Comparison of ENCODE assay signal across 11 cellular contexts in genomic region chr12:109621864-109622485, GRCh38. TPM values are rescaled to one million over a fixed set of nuclear protein-coding genes. Genes with fewer than 3 reads are reported as not detected.
A peak's percentile ranks its signal among the peaks of the same experiment; 100 is the strongest.
DNase-seq lines count a peak whose midpoint lies in the region; ATAC-seq and TF ChIP-seq lines count a peak whose summit lies in the region.
"Had no signal": no experiment of that assay in that cellular context is flagged by ENCODE, and none has a peak within 500 bp of the region (broad histone marks: within the 10 kb centered on the region; RNA-seq: fewer than 3 reads in every experiment).

No MANE protein-coding gene starts in this region.

- peak overlapping the region in 7 of 8 donors; percentile 30 to 67 (median 55) for H3K4me3 Mint-ChIP-seq in naive B cell
- H3K4me3 Mint-ChIP-seq: CD4-positive, alpha-beta T cell had no signal

- peak overlapping the region in 1 of 2 experiments; percentile 93; a peak in 2 of 4 replicates for H3K27ac ChIP-seq in SK-N-SH (ENCODE audit: low read depth in 2 of 2, low read length in 1 of 2)
- H3K27ac ChIP-seq: adrenal gland, sigmoid colon had no signal

- peak; percentile 51 for DNase-seq in DMS53 treated with DMSO at 0.1 percent for 48 hours (lab: John Stamatoyannopoulos, UW; ENCODE audit: unreplicated experiment)
- peak; percentile 54 to 70 for DNase-seq in NCI-H187 (lab: John Stamatoyannopoulos, UW)
- peak; percentile 86 for DNase-seq in SK-N-SH
- no peak for DNase-seq in naive B cell
- no peak for DNase-seq in activated CD4-positive, CD25-positive, alpha-beta regulatory T cell treated with anti-CD3 and anti-CD28 coated beads, Interleukin-2, amount 50 U/mL, for 72 hours
- no peak for DNase-seq in DMS 273 (lab: John Stamatoyannopoulos, UW; ENCODE audit: unreplicated experiment)
- DNase-seq: adrenal gland; CD4-positive, alpha-beta T cell; dermis blood vessel endothelial cell; sigmoid colon had no signal

- peak; percentile 35 to 50 for ATAC-seq in naive B cell (ENCODE audit: low read depth in 2 of 2)
- ATAC-seq in GM19324 (IDR thresholded peaks at IDR 0.05; ENCODE audit: low FRiP score, unreplicated experiment) = no peak

- H3F3A ChIP-seq in SK-N-SH (replicated peaks; ENCODE audit: insufficient read depth) = no peaks in the 10 kb centered on the region

- no peak overlapping the region for H2AFZ ChIP-seq in SK-N-SH (ENCODE audit: low read depth)

- no peaks in the 10 kb centered on the region for H3K79me2 ChIP-seq in SK-N-SH (ENCODE audit: insufficient read depth)

- peak overlapping the region in 1 of 2 experiments; percentile 0; a peak in 1 of 4 replicates for H3K4me3 ChIP-seq in SK-N-SH (ENCODE audit: low read depth in 2 of 2, low read length in 1 of 2)
- H3K4me3 ChIP-seq: adrenal gland, sigmoid colon had no signal

- TF ChIP-seq CTCF in SK-N-SH (IDR thresholded peaks at IDR 0.05) = no peak

- CTCF ChIA-PET in SK-N-SH (lab: Yijun Ruan, JAX) = interaction anchor here (1.0 to 5.2 kb wide), 10 partner anchors 15 to 161 kb away, joined by 3 to 33 read pairs (median 4); partner anchors contain the start of gene FAM222A

- H3K36me3 ChIP-seq in SK-N-SH (replicated peaks in 1 of 2; ENCODE audit: control insufficient read depth in 1 of 2, insufficient read depth in 2 of 2, low read length in 1 of 2) = no peaks in the 10 kb centered on the region
- H3K36me3 ChIP-seq: adrenal gland, sigmoid colon had no signal

- no peaks in the 10 kb centered on the region for H3K9me3 ChIP-seq in SK-N-SH
- H3K9me3 ChIP-seq: adrenal gland, sigmoid colon had no signal

- peak in 1 of 2 experiments; percentile 88; a peak in 2 of 4 replicates for TF ChIP-seq EP300 in SK-N-SH (IDR thresholded peaks at IDR 0.05; ENCODE audit: borderline replicate concordance in 1 of 2, low read depth in 1 of 2, low read length in 1 of 2)

- no peak overlapping the region for H3K4me2 ChIP-seq in SK-N-SH

- H3K9me2 ChIP-seq in SK-N-SH = no peaks in the 10 kb centered on the region

- H3K27me3 Mint-ChIP-seq in naive B cell = peaks cover 31 to 47% (median 36%) of the 10 kb centered on the region in 3 donors

- H3K27ac Mint-ChIP-seq in naive B cell = no peak overlapping the region
- H3K27ac Mint-ChIP-seq: CD4-positive, alpha-beta T cell had no signal

- no peaks in the 10 kb centered on the region for H4K20me1 ChIP-seq in SK-N-SH (ENCODE audit: insufficient read depth)

- H3K36me3 Mint-ChIP-seq in naive B cell = no peaks in the 10 kb centered on the region

- no peaks in the 10 kb centered on the region for H3K9me3 Mint-ChIP-seq in naive B cell
- H3K9me3 Mint-ChIP-seq: CD4-positive, alpha-beta T cell had no signal

- peaks cover 4 to 11% (median 10%) of the 10 kb centered on the region in 3 donors for H3K4me1 Mint-ChIP-seq in naive B cell

- peaks cover 0 to 78% of the 10 kb centered on the region in 2 experiments; a peak in 3 of 4 replicates for H3K4me1 ChIP-seq in SK-N-SH (ENCODE audit: control insufficient read depth in 1 of 2, insufficient read depth in 2 of 2, low read depth in 1 of 2, low read length in 1 of 2)
- H3K4me1 ChIP-seq: sigmoid colon had no signal

- WGBS in SK-N-SH (ENCODE audit: low lambda C conversion rate) = 26% methylated on average over 21 of the region's 22 CpGs

- peaks cover 23% of the 10 kb centered on the region; the same call in 1 of the 2 replicates for H3K27me3 ChIP-seq in SK-N-SH (ENCODE audit: insufficient read depth)
- H3K27me3 ChIP-seq: adrenal gland had no signal

- POLR2A ChIA-PET in SK-N-SH (lab: Yijun Ruan, JAX) = interaction anchor here (0.7 to 2.3 kb wide), 11 partner anchors 11 to 94 kb away, joined by 3 to 20 read pairs (median 5); no protein-coding TSS in a partner anchor

- H3K9ac ChIP-seq in SK-N-SH = no peak overlapping the region

- TF ChIP-seq RAD21 in SK-N-SH (IDR thresholded peaks at IDR 0.05; ENCODE audit: low read length) = peak; percentile 23; the same call in 1 of the 2 replicates

TF ChIP-seq in SK-N-SH, 30 proteins besides CTCF, POLR2A, EP300 and RAD21:
- TF ChIP-seq GATA2 (CRISPR knock-in tag; IDR thresholded peaks at IDR 0.05) = peak; percentile 77
- TF ChIP-seq SMC3 (IDR thresholded peaks at IDR 0.05; ENCODE audit: low read depth, low read length) = peak; percentile 3; the same call in 1 of the 2 replicates
- peak; percentile 30 for TF ChIP-seq CHD2 (IDR thresholded peaks at IDR 0.05; ENCODE audit: low read length, partially characterized antibody)
- TF ChIP-seq RCOR1 (IDR thresholded peaks at IDR 0.05; ENCODE audit: low read length) = peak; percentile 76
- no peak for TF ChIP-seq USF2 (IDR thresholded peaks at IDR 0.05; ENCODE audit: borderline replicate concordance, low read depth, low read length)
- peak; percentile 34; the same call in 1 of the 2 replicates for TF ChIP-seq MXI1 (IDR thresholded peaks at IDR 0.05; ENCODE audit: low read depth, low read length)

RNA-seq across cellular contexts. Expression of gene MVK, which starts 48.4 kb away (rescaled TPM):
- polyA plus RNA-seq in SK-N-SH (2012; rRNA removed) (6.3 and 7.0 TPM in 2 replicates), naive B cell (ENCODE audit: low read depth in 6 of 6) (1 to 10 TPM; 2.8 to 4.6 (median 3.6) TPM)
- 2.8 and 5.3 TPM in 2 replicates for polyA plus RNA-seq in SK-N-SH (2012; cell fraction: cytosol; rRNA removed)
- 9.3 and 10.3 TPM in 2 replicates for polyA plus RNA-seq in SK-N-SH (2012; cell fraction: nucleus; rRNA removed)

RNA-seq across cellular contexts. Expression of gene MMAB, which starts 48.7 kb away (rescaled TPM):
- polyA plus RNA-seq in SK-N-SH (2012; rRNA removed) (14.8 and 15.9 TPM in 2 replicates), naive B cell (ENCODE audit: low read depth in 6 of 6) (10 to 100 TPM; 24.0 to 39.5 (median 36.0) TPM)
- 11.7 and 14.3 TPM in 2 replicates for polyA plus RNA-seq in SK-N-SH (2012; cell fraction: cytosol; rRNA removed)
- polyA plus RNA-seq in SK-N-SH (2012; cell fraction: nucleus; rRNA removed) = 18.6 and 20.3 TPM in 2 replicates

Comparison
In these comparisons a context has a peak if more than half of its experiments do, and no peak if none do; other contexts are left out.
1. DNase-seq: peak in DMS53 treated with DMSO at 0.1 percent for 48 hours (single experiment), NCI-H187 (2 of 2) and SK-N-SH (single experiment); none in naive B cell (single experiment), activated CD4-positive, CD25-positive, alpha-beta regulatory T cell treated with anti-CD3 and anti-CD28 coated beads, Interleukin-2, amount 50 U/mL, for 72 hours (single experiment) and DMS 273 (single experiment).